In the genomic region with DNA sequence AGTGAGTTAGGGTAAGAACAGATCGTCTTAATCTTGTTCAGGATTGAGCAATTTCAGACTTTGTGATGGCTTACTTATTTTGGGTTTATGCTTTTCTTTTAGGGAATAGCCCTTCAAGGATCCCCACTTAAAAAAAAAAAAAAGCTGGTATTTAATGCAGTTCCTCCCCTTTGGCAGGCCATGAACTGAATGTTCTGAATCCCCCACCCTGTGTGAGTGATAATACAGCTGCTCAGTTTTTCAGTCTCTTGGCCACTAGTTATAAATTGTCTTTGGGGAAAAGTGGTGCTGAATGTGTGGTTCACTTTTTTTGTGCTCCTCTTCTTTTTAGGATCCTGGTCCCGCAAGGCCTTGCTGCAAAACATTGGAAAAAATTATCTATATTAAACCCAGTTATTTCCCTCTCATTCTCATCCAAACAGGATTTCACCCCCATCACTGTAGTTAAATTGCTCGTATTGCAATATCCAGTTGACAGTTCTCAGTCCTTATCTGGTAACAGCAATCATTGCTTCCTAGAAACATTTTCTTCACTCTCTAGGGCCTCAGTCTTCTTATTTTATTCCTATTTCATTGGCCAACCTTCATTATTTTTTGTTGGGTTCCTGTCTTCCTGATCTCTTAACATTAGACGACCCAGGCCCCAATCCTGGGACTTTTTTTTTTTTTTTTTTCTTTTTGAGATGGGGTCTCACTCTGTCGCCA, we compare ENCODE assay signal across 35 cellular contexts.
"Had no signal": no experiment of that assay in that cellular context is flagged by ENCODE, and none has a peak within 500 bp of the region (broad histone marks: within the 10 kb centered on the region; RNA-seq: fewer than 3 reads in every experiment).

No MANE protein-coding gene starts in this region.

- H3K4me1 Mint-ChIP-seq: activated CD4-positive, alpha-beta memory T cell treated with anti-CD3 and anti-CD28 coated beads, Interleukin-2, amount 10 ng/mL, durations not matched to agents 7 days and 5 days; activated CD8-positive, alpha-beta memory T cell treated with anti-CD3 and anti-CD28 coated beads, Interleukin-2, amount 10 ng/mL, durations not matched to agents 7 days and 5 days; activated naive CD4-positive, alpha-beta T cell treated with anti-CD3 and anti-CD28 coated beads, Interleukin-2, amount 50 U/mL, for 24 hours; activated naive CD8-positive, alpha-beta T cell treated with anti-CD3 and anti-CD28 coated beads, Interleukin-2, amount 10 ng/mL, durations not matched to agents 7 days and 5 days; WTC11 had no signal

- H3K9me3 ChIP-seq: ascending aorta, SJSA1, SK-N-SH had no signal

- H3K36me3 Mint-ChIP-seq: activated CD8-positive, alpha-beta memory T cell treated with anti-CD3 and anti-CD28 coated beads, Interleukin-2, amount 10 ng/mL, durations not matched to agents 7 days and 5 days; activated naive CD4-positive, alpha-beta T cell treated with anti-CD3 and anti-CD28 coated beads, Interleukin-2, amount 50 U/mL, for 24 hours; activated naive CD8-positive, alpha-beta T cell treated with anti-CD3 and anti-CD28 coated beads, Interleukin-2, amount 10 ng/mL, durations not matched to agents 7 days and 5 days had no signal

- H3K4me3 Mint-ChIP-seq: activated CD4-positive, alpha-beta memory T cell treated with anti-CD3 and anti-CD28 coated beads, Interleukin-2, amount 10 ng/mL, durations not matched to agents 7 days and 5 days; activated CD8-positive, alpha-beta memory T cell treated with anti-CD3 and anti-CD28 coated beads, Interleukin-2, amount 10 ng/mL, durations not matched to agents 7 days and 5 days; activated naive CD4-positive, alpha-beta T cell treated with anti-CD3 and anti-CD28 coated beads, Interleukin-2, amount 50 U/mL, for 24 hours; activated naive CD8-positive, alpha-beta T cell treated with anti-CD3 and anti-CD28 coated beads, Interleukin-2, amount 10 ng/mL, durations not matched to agents 7 days and 5 days; T-helper 1 cell treated with Interleukin-12 subunit alpha and Interleukin-12 subunit beta and Interleukin-4 antibody, amounts not matched to agents 30 μg/mL and 1 μg/mL, for 36 hours; T-helper 2 cell treated with Interferon-gamma antibody and Interleukin-4, amounts not matched to agents 5 μg/mL and 100 μg/mL, for 36 hours; WTC11 had no signal

- H3K36me3 ChIP-seq: ascending aorta, cardiac muscle cell, MG63, SJSA1 had no signal

- DNase-seq: activated CD4-positive, alpha-beta memory T cell treated with anti-CD3 and anti-CD28 coated beads, Interleukin-2, amount 10 ng/mL, durations not matched to agents 7 days and 5 days; activated CD4-positive, alpha-beta T cell treated with anti-CD3 and anti-CD28 coated beads for 4 hours; activated CD4-positive, alpha-beta T cell treated with anti-CD3 and anti-CD28 coated beads, Interleukin-2, amount 50 U/mL, for 1 hour; activated CD8-positive, alpha-beta memory T cell treated with anti-CD3 and anti-CD28 coated beads for 24 hours; activated CD8-positive, alpha-beta memory T cell treated with anti-CD3 and anti-CD28 coated beads, Interleukin-2, amount 10 ng/mL, durations not matched to agents 7 days and 5 days; activated CD8-positive, alpha-beta memory T cell treated with anti-CD3 and anti-CD28 coated beads, Interleukin-2, amount 50 U/mL, for 48 hours; activated gamma-delta T cell; activated naive CD4-positive, alpha-beta T cell treated with Interleukin-2 at 50 U/mL for 16 hours; activated naive CD8-positive, alpha-beta T cell treated with anti-CD3 and anti-CD28 coated beads, Interleukin-2, amount 10 ng/mL, durations not matched to agents 7 days and 5 days; activated T-cell treated with anti-CD3 and anti-CD28 coated beads, Interleukin-2, amount 50 U/mL, for 1 hour; amygdala; Kasumi-1; KG1; MG63; NCI-H1048; NCI-H1105 treated with DMSO at 0.1 percent for 48 hours; NCI-H1436; NCI-H1694; NCI-H1930; NCI-H2171; NCI-H510A; NCI-H526; NCI-H748 treated with DMSO at 0.1 percent for 48 hours; NK-92 treated with Interleukin-12 subunit alpha and Interleukin-12 subunit beta, amount 100 ng/mL, for 24 hours; SHP77 treated with DMSO at 0.1 percent for 48 hours; SK-N-SH had no signal

- H3K27me3 ChIP-seq: ascending aorta, cardiac muscle cell, MG63, SJSA1 had no signal

- H3K9me3 Mint-ChIP-seq: activated CD4-positive, alpha-beta memory T cell treated with anti-CD3 and anti-CD28 coated beads, Interleukin-2, amount 10 ng/mL, durations not matched to agents 7 days and 5 days; activated naive CD4-positive, alpha-beta T cell treated with anti-CD3 and anti-CD28 coated beads, Interleukin-2, amount 50 U/mL, for 24 hours; activated naive CD8-positive, alpha-beta T cell treated with anti-CD3 and anti-CD28 coated beads, Interleukin-2, amount 10 ng/mL, durations not matched to agents 7 days and 5 days; activated T-helper 2 cell treated with anti-CD3 and anti-CD28 coated beads, Interferon-gamma antibody, Interleukin-2, Interleukin-4, amounts not matched to agents 10 μg/mL and 5 μg/mL and 100 μg/mL, durations not matched to agents 14 hours and 24 hours and 36 hours; T-helper 1 cell treated with Interleukin-12 subunit alpha and Interleukin-12 subunit beta and Interleukin-4 antibody, amounts not matched to agents 30 μg/mL and 1 μg/mL, for 36 hours had no signal

- H3K27ac ChIP-seq: ascending aorta, cardiac muscle cell, SJSA1 had no signal

- H3K4me3 ChIP-seq: ascending aorta, cardiac muscle cell, MG63, SJSA1 had no signal

- ATAC-seq: activated CD4-positive, CD25-positive, alpha-beta regulatory T cell treated with anti-CD3 and anti-CD28 coated beads, Interleukin-2, amount 50 U/mL, for 24 hours; activated CD8-positive, alpha-beta memory T cell treated with anti-CD3 and anti-CD28 coated beads, Interleukin-2, amount 10 ng/mL, durations not matched to agents 7 days and 5 days; WTC11 had no signal

- H3K27ac Mint-ChIP-seq: activated CD4-positive, alpha-beta memory T cell treated with anti-CD3 and anti-CD28 coated beads, Interleukin-2, amount 10 ng/mL, durations not matched to agents 7 days and 5 days; activated CD8-positive, alpha-beta memory T cell treated with anti-CD3 and anti-CD28 coated beads, Interleukin-2, amount 10 ng/mL, durations not matched to agents 7 days and 5 days; activated naive CD4-positive, alpha-beta T cell treated with anti-CD3 and anti-CD28 coated beads, Interleukin-2, amount 50 U/mL, for 24 hours; activated naive CD8-positive, alpha-beta T cell treated with anti-CD3 and anti-CD28 coated beads, Interleukin-2, amount 10 ng/mL, durations not matched to agents 7 days and 5 days; activated T-helper 2 cell treated with anti-CD3 and anti-CD28 coated beads, Interferon-gamma antibody, Interleukin-2, Interleukin-4, amounts not matched to agents 10 μg/mL and 5 μg/mL and 100 μg/mL, durations not matched to agents 14 hours and 24 hours and 36 hours; T-helper 1 cell treated with Interleukin-12 subunit alpha and Interleukin-12 subunit beta and Interleukin-4 antibody, amounts not matched to agents 30 μg/mL and 1 μg/mL, for 36 hours; T-helper 2 cell treated with Interferon-gamma antibody and Interleukin-4, amounts not matched to agents 5 μg/mL and 100 μg/mL, for 36 hours; WTC11 had no signal

- H3K4me1 ChIP-seq: SJSA1 had no signal
